19 cellular contexts compared by ENCODE assay signal in genomic region chr11:112380464-112380863, GRCh38.
"Had no signal": no experiment of that assay in that cellular context is flagged by ENCODE, and none has a peak within 500 bp of the region (broad histone marks: within the 10 kb centered on the region; RNA-seq: fewer than 3 reads in every experiment).

No MANE protein-coding gene starts in this region.

- H3K9ac ChIP-seq: parathyroid adenoma had no signal

- H3K36me3 Mint-ChIP-seq: memory B cell; natural killer cell; stimulated activated naive B cell treated with anti-CD40 and anti-IgM and Interleukin-4, amounts not matched to agents 10 μg/mL and 1 μg/mL and 100 μg/mL, for 72 hours; type B pancreatic cell had no signal

- H3K4me3 Mint-ChIP-seq: dendritic cell treated with granulocyte-macrophage colony-stimulating factor and Interleukin-4, amounts not matched to agents 40 ng/mL and 50 ng/mL, for 4 days; memory B cell; natural killer cell; stimulated activated naive B cell treated with anti-CD40 and anti-IgM and Interleukin-4, amounts not matched to agents 10 μg/mL and 1 μg/mL and 100 μg/mL, for 72 hours; stimulated activated naive CD8-positive, alpha-beta T cell treated with anti-CD3 and anti-CD28 coated beads, Interleukin-15, Interleukin-2, amounts not matched to agents 100 ng/mL and 50 ng/mL, for 24 hours; type B pancreatic cell had no signal

- H3K9me3 ChIP-seq: esophagus squamous epithelium, neutrophil, right lobe of liver had no signal

- H3K27me3 Mint-ChIP-seq: dendritic cell treated with granulocyte-macrophage colony-stimulating factor and Interleukin-4, amounts not matched to agents 40 ng/mL and 50 ng/mL, for 4 days; progenitor cell of endocrine pancreas; stimulated activated naive CD8-positive, alpha-beta T cell treated with anti-CD3 and anti-CD28 coated beads, Interleukin-15, Interleukin-2, amounts not matched to agents 100 ng/mL and 50 ng/mL, for 24 hours; type B pancreatic cell had no signal

- H3K9me3 Mint-ChIP-seq: dendritic cell treated with granulocyte-macrophage colony-stimulating factor and Interleukin-4, amounts not matched to agents 40 ng/mL and 50 ng/mL, for 4 days; memory B cell; natural killer cell; stimulated activated naive CD8-positive, alpha-beta T cell treated with anti-CD3 and anti-CD28 coated beads, Interleukin-15, Interleukin-2, amounts not matched to agents 100 ng/mL and 50 ng/mL, for 24 hours had no signal

- ATAC-seq: left lobe of liver; natural killer cell; right lobe of liver; stimulated activated naive B cell treated with anti-CD40 and anti-IgM and Interleukin-4, amounts not matched to agents 10 μg/mL and 1 μg/mL and 100 μg/mL, for 72 hours had no signal

- H3K27ac Mint-ChIP-seq: dendritic cell treated with granulocyte-macrophage colony-stimulating factor and Interleukin-4, amounts not matched to agents 40 ng/mL and 50 ng/mL, for 4 days; memory B cell; natural killer cell; progenitor cell of endocrine pancreas; stimulated activated naive B cell treated with anti-CD40 and anti-IgM and Interleukin-4, amounts not matched to agents 10 μg/mL and 1 μg/mL and 100 μg/mL, for 72 hours; stimulated activated naive CD8-positive, alpha-beta T cell treated with anti-CD3 and anti-CD28 coated beads, Interleukin-15, Interleukin-2, amounts not matched to agents 100 ng/mL and 50 ng/mL, for 24 hours; type B pancreatic cell had no signal

- DNase-seq: effector CD8-positive, alpha-beta T cell; esophagus squamous epithelium; kidney; natural killer cell; right lobe of liver; small intestine; stimulated activated CD4-positive, alpha-beta T cell treated with anti-CD3 and anti-CD28 coated beads, Interleukin-15, amount 100 ng/mL, for 24 hours; stimulated activated CD4-positive, alpha-beta T cell treated with anti-CD3 and anti-CD28 coated beads, Interleukin-2, amount 100 ng/mL, for 48 hours; stimulated activated naive B cell treated with anti-CD40 and anti-IgM and Interleukin-4, amounts not matched to agents 10 μg/mL and 1 μg/mL and 100 μg/mL, for 72 hours; tibial artery had no signal

- H3K36me3 ChIP-seq: esophagus squamous epithelium, neutrophil, right lobe of liver, tibial artery had no signal

- H3K4me3 ChIP-seq: esophagus squamous epithelium, lung, right lobe of liver, tibial artery had no signal

- H3K4me1 Mint-ChIP-seq: memory B cell; natural killer cell; stimulated activated naive B cell treated with anti-CD40 and anti-IgM and Interleukin-4, amounts not matched to agents 10 μg/mL and 1 μg/mL and 100 μg/mL, for 72 hours had no signal

- H3K27ac ChIP-seq: esophagus squamous epithelium, neutrophil, parathyroid adenoma, right lobe of liver, tibial artery had no signal
